13 cellular contexts compared by ENCODE assay signal in genomic region chr6:155275808-155276480, GRCh38. TPM values are rescaled to one million over a fixed set of nuclear protein-coding genes. Genes with fewer than 3 reads are reported as not detected.
DNase-seq lines count a peak whose midpoint lies in the region; ATAC-seq and TF ChIP-seq lines count a peak whose summit lies in the region.
"Had no signal": no experiment of that assay in that cellular context is flagged by ENCODE, and none has a peak within 500 bp of the region (broad histone marks: within the 10 kb centered on the region; RNA-seq: fewer than 3 reads in every experiment).

No MANE protein-coding gene starts in this region.

- no peak for DNase-seq in endodermal cell
- DNase-seq in DMS53 (lab: John Stamatoyannopoulos, UW), result no peak
- no peak for DNase-seq in activated naive CD4-positive, alpha-beta T cell treated with anti-CD3 and anti-CD28 coated beads, Interleukin-2, amount 50 U/mL, for 72 hours (ENCODE audit: low spot score in 2 of 2)
- no peak for DNase-seq in stimulated activated CD4-positive, alpha-beta T cell treated with anti-CD3 and anti-CD28 coated beads, Interleukin-4, amount 100 ng/mL, for 24 hours
- DNase-seq: activated CD4-positive, alpha-beta T cell treated with anti-CD3 and anti-CD28 coated beads for 36 hours; erythroblast; OCI-M1; small intestine had no signal

- H3K27me3 ChIP-seq in HUES48 (ENCODE audit: control insufficient read depth, insufficient read depth, low read length) (no peaks in the 10 kb centered on the region), endodermal cell (ENCODE audit: control insufficient read depth, insufficient read depth, low read length, poor library complexity, severe bottlenecking) (no peaks in the 10 kb centered on the region), stomach smooth muscle (ENCODE audit: control insufficient read depth in 1 of 2, insufficient read depth in 2 of 2, low read length in 2 of 2) (no peaks in the 10 kb centered on the region)

- no peaks in the 10 kb centered on the region for H3K9me3 Mint-ChIP-seq in endodermal cell
- no peaks in the 10 kb centered on the region for H3K9me3 Mint-ChIP-seq in activated naive CD4-positive, alpha-beta T cell treated with anti-CD3 and anti-CD28 coated beads, Interleukin-2, amount 50 U/mL, for 72 hours
- H3K9me3 Mint-ChIP-seq: T-helper 1 cell treated with Interleukin-12 subunit alpha and Interleukin-12 subunit beta and Interleukin-4 antibody, amounts not matched to agents 30 μg/mL and 1 μg/mL, for 36 hours had no signal

- H3K9ac ChIP-seq in HUES48 (ENCODE audit: low read depth, low read length), result no peak overlapping the region
- no peak overlapping the region for H3K9ac ChIP-seq in endodermal cell (ENCODE audit: extremely low read depth, low read length, poor library complexity, severe bottlenecking)
- no peak overlapping the region for H3K9ac ChIP-seq in stomach smooth muscle (ENCODE audit: low read length in 2 of 2)

- H3K36me3 ChIP-seq in HUES48 (ENCODE audit: control insufficient read depth, insufficient read depth, low read length), result peaks cover 57% of the 10 kb centered on the region
- H3K36me3 ChIP-seq in endodermal cell (ENCODE audit: control insufficient read depth, insufficient read depth, low read length), result peaks cover 82% of the 10 kb centered on the region
- peaks cover 21% of the 10 kb centered on the region for H3K36me3 ChIP-seq in mesodermal cell (ENCODE audit: control insufficient read depth, insufficient read depth, low read length)
- H3K36me3 ChIP-seq in stomach smooth muscle (ENCODE audit: control insufficient read depth in 2 of 2, insufficient read depth in 2 of 2, low read length in 2 of 2), result no peaks in the 10 kb centered on the region

- H3K9me3 ChIP-seq in HUES48 (ENCODE audit: control insufficient read depth, insufficient read depth, low read length) (no peaks in the 10 kb centered on the region), endodermal cell (ENCODE audit: control insufficient read depth, low read length) (no peaks in the 10 kb centered on the region), mesodermal cell (ENCODE audit: control insufficient read depth, low read length) (no peaks in the 10 kb centered on the region), stomach smooth muscle (ENCODE audit: control insufficient read depth in 2 of 2, low read length in 2 of 2) (no peaks in the 10 kb centered on the region)

- WGBS in endodermal cell (ENCODE audit: insufficient coverage in 1 of 2, insufficient read length in 1 of 2), 2 experiments, result 84 to 94% methylated on average over 3 to 8 of the region's 10 CpGs
- WGBS in mesodermal cell (ENCODE audit: insufficient coverage in 2 of 2), 2 experiments, result 90 to 93% methylated on average over 7 to 8 of the region's 10 CpGs

- H3K4me1 Mint-ChIP-seq in endodermal cell, result peaks cover 11% of the 10 kb centered on the region

- peak overlapping the region; percentile 8 for H3K27ac ChIP-seq in HUES48 (ENCODE audit: low read depth, low read length)
- no peak overlapping the region for H3K27ac ChIP-seq in endodermal cell (ENCODE audit: low read depth, low read length)
- peak overlapping the region; percentile 55 for H3K27ac ChIP-seq in mesodermal cell (ENCODE audit: low read depth, low read length, severe bottlenecking)
- peak overlapping the region; percentile 66 for H3K27ac ChIP-seq in stomach smooth muscle (ENCODE audit: low read length)

- peaks cover 30% of the 10 kb centered on the region for H3K36me3 Mint-ChIP-seq in endodermal cell (ENCODE audit: low read depth)
- peaks cover 6 to 13% of the 10 kb centered on the region in 2 donors for H3K36me3 Mint-ChIP-seq in activated naive CD4-positive, alpha-beta T cell treated with anti-CD3 and anti-CD28 coated beads, Interleukin-2, amount 50 U/mL, for 72 hours

- H3K27me3 Mint-ChIP-seq in endodermal cell (ENCODE audit: insufficient read depth), result no peaks in the 10 kb centered on the region
- H3K27me3 Mint-ChIP-seq: activated CD4-positive, alpha-beta T cell treated with anti-CD3 and anti-CD28 coated beads for 36 hours had no signal

- H3K4me3 ChIP-seq in HUES48 (ENCODE audit: low read depth, low read length), result no peak overlapping the region
- no peak overlapping the region for H3K4me3 ChIP-seq in endodermal cell (ENCODE audit: low read length)
- H3K4me3 ChIP-seq in mesodermal cell (ENCODE audit: extremely low read depth, insufficient read depth, low read length, poor library complexity, severe bottlenecking), result no peak overlapping the region
- H3K4me3 ChIP-seq in stomach smooth muscle (ENCODE audit: low read length in 2 of 2), result peak overlapping the region; percentile 6 to 56

- no peak overlapping the region for H3K4me3 Mint-ChIP-seq in endodermal cell
- H3K4me3 Mint-ChIP-seq: activated CD4-positive, alpha-beta T cell treated with anti-CD3 and anti-CD28 coated beads for 36 hours; T-helper 1 cell treated with Interleukin-12 subunit alpha and Interleukin-12 subunit beta and Interleukin-4 antibody, amounts not matched to agents 30 μg/mL and 1 μg/mL, for 36 hours had no signal

- TF ChIP-seq CTCF in endodermal cell (conservative IDR thresholded peaks at IDR 0.05), result no peak

- H3K27ac Mint-ChIP-seq in endodermal cell, result peak overlapping the region; percentile 45
- no peak overlapping the region for H3K27ac Mint-ChIP-seq in activated naive CD4-positive, alpha-beta T cell treated with anti-CD3 and anti-CD28 coated beads, Interleukin-2, amount 50 U/mL, for 72 hours
- H3K27ac Mint-ChIP-seq: activated CD4-positive, alpha-beta T cell treated with anti-CD3 and anti-CD28 coated beads for 36 hours; T-helper 1 cell treated with Interleukin-12 subunit alpha and Interleukin-12 subunit beta and Interleukin-4 antibody, amounts not matched to agents 30 μg/mL and 1 μg/mL, for 36 hours had no signal

- H3K4me1 ChIP-seq in HUES48 (ENCODE audit: control insufficient read depth, insufficient read depth, low read length), result peaks cover 30% of the 10 kb centered on the region
- H3K4me1 ChIP-seq in endodermal cell (ENCODE audit: control insufficient read depth, insufficient read depth, low read length), result peaks cover 2% of the 10 kb centered on the region
- peaks cover 31% of the 10 kb centered on the region for H3K4me1 ChIP-seq in mesodermal cell (ENCODE audit: control insufficient read depth, insufficient read depth, low read length, poor library complexity, severe bottlenecking)
- peaks cover 19% of the 10 kb centered on the region for H3K4me1 ChIP-seq in stomach smooth muscle (ENCODE audit: control insufficient read depth, insufficient read depth, low read length)

- no peak for ATAC-seq in GM18909 (IDR thresholded peaks at IDR 0.05; ENCODE audit: poor library complexity, unreplicated experiment)
- no peak for ATAC-seq in activated naive CD4-positive, alpha-beta T cell treated with anti-CD3 and anti-CD28 coated beads, Interleukin-2, amount 50 U/mL, for 72 hours
- ATAC-seq: activated CD4-positive, alpha-beta T cell treated with anti-CD3 and anti-CD28 coated beads for 36 hours had no signal

RNA-seq across cellular contexts. Expression of gene CLDN20, which starts 12.1 kb away (rescaled TPM):
- not detected for total RNA-seq in endodermal cell
- not detected for polyA plus RNA-seq in endodermal cell (2013, experiment 1 of 2)
- not detected for polyA plus RNA-seq in endodermal cell (2013, experiment 2 of 2)
- polyA plus RNA-seq in mesodermal cell (2013, experiment 1 of 2), result not detected
- polyA plus RNA-seq in mesodermal cell (2013, experiment 2 of 2), result not detected
- not detected for total RNA-seq in activated naive CD4-positive, alpha-beta T cell treated with anti-CD3 and anti-CD28 coated beads, Interleukin-2, amount 50 U/mL, for 72 hours
- total RNA-seq: activated CD4-positive, alpha-beta T cell treated with anti-CD3 and anti-CD28 coated beads for 36 hours had no signal
- polyA plus RNA-seq: small intestine had no signal

RNA-seq across cellular contexts. Expression of gene TFB1M, which starts 38.3 kb away (rescaled TPM):
- total RNA-seq in endodermal cell, result 10 to 100 TPM; 38.8 to 43.0 TPM
- 19.8 TPM for polyA plus RNA-seq in endodermal cell (2013, experiment 1 of 2)
- 17.0 TPM for polyA plus RNA-seq in endodermal cell (2013, experiment 2 of 2)
- polyA plus RNA-seq in mesodermal cell (2013, experiment 1 of 2), result 29.2 TPM
- polyA plus RNA-seq in mesodermal cell (2013, experiment 2 of 2), result 26.8 TPM
- 10 to 100 TPM; 44.7 to 49.2 TPM for total RNA-seq in activated naive CD4-positive, alpha-beta T cell treated with anti-CD3 and anti-CD28 coated beads, Interleukin-2, amount 50 U/mL, for 72 hours

Comparison
In these comparisons a context has a peak if more than half of its experiments do, and no peak if none do; other contexts are left out.
1. H3K4me3 ChIP-seq: peak in stomach smooth muscle (2 of 2); none in HUES48 (single experiment), endodermal cell (single experiment) and mesodermal cell (single experiment).